Comparison of ENCODE assay signal across 1 cellular context in the genomic region with DNA sequence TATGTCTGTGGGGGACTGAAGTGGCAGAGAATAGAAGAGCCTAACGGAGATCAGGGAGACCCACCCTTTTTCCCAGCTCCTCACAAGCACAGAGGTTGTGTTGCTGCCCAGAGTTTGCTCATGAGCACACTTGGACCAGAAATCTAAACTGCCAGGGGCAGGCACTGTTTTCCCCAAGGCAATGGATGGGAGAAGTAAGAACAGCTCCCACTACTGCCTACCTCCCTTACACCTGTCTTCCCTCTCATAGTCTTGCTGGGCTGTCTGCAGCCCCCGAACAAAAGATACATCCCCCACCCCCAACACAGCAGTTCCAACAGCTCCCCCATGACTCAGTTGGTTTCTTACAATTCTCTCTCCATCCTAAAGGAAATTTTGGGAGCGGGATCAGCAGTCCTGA.
TF ChIP-seq lines count a peak whose summit lies in the region.

No MANE protein-coding gene starts in this region.

TF ChIP-seq in GM23338, 12 proteins besides CTCF, POLR2A, EP300 and RAD21 (continued from another document):
- TF ChIP-seq, protein P1, sequence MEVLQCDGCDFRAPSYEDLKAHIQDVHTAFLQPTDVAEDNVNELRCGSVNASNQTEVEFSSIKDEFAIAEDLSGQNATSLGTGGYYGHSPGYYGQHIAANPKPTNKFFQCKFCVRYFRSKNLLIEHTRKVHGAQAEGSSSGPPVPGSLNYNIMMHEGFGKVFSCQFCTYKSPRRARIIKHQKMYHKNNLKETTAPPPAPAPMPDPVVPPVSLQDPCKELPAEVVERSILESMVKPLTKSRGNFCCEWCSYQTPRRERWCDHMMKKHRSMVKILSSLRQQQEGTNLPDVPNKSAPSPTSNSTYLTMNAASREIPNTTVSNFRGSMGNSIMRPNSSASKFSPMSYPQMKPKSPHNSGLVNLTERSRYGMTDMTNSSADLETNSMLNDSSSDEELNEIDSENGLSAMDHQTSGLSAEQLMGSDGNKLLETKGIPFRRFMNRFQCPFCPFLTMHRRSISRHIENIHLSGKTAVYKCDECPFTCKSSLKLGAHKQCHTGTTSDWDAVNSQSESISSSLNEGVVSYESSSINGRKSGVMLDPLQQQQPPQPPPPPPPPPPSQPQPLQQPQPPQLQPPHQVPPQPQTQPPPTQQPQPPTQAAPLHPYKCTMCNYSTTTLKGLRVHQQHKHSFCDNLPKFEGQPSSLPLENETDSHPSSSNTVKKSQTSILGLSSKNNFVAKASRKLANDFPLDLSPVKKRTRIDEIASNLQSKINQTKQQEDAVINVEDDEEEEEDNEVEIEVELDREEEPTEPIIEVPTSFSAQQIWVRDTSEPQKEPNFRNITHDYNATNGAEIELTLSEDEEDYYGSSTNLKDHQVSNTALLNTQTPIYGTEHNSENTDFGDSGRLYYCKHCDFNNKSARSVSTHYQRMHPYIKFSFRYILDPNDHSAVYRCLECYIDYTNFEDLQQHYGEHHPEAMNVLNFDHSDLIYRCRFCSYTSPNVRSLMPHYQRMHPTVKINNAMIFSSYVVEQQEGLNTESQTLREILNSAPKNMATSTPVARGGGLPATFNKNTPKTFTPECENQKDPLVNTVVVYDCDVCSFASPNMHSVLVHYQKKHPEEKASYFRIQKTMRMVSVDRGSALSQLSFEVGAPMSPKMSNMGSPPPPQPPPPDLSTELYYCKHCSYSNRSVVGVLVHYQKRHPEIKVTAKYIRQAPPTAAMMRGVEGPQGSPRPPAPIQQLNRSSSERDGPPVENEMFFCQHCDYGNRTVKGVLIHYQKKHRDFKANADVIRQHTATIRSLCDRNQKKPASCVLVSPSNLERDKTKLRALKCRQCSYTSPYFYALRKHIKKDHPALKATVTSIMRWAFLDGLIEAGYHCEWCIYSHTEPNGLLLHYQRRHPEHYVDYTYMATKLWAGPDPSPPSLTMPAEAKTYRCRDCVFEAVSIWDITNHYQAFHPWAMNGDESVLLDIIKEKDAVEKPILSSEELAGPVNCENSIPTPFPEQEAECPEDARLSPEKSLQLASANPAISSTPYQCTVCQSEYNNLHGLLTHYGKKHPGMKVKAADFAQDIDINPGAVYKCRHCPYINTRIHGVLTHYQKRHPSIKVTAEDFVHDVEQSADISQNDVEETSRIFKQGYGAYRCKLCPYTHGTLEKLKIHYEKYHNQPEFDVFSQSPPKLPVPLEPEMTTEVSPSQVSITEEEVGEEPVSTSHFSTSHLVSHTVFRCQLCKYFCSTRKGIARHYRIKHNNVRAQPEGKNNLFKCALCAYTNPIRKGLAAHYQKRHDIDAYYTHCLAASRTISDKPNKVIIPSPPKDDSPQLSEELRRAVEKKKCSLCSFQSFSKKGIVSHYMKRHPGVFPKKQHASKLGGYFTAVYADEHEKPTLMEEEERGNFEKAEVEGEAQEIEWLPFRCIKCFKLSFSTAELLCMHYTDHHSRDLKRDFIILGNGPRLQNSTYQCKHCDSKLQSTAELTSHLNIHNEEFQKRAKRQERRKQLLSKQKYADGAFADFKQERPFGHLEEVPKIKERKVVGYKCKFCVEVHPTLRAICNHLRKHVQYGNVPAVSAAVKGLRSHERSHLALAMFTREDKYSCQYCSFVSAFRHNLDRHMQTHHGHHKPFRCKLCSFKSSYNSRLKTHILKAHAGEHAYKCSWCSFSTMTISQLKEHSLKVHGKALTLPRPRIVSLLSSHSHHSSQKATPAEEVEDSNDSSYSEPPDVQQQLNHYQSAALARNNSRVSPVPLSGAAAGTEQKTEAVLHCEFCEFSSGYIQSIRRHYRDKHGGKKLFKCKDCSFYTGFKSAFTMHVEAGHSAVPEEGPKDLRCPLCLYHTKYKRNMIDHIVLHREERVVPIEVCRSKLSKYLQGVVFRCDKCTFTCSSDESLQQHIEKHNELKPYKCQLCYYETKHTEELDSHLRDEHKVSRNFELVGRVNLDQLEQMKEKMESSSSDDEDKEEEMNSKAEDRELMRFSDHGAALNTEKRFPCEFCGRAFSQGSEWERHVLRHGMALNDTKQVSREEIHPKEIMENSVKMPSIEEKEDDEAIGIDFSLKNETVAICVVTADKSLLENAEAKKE (CRISPR knock-in tag; IDR thresholded peaks at IDR 0.05), result no peak
- no peak for TF ChIP-seq ZNF114 (CRISPR knock-in tag; IDR thresholded peaks at IDR 0.05)
- no peak for TF ChIP-seq JUNB (IDR thresholded peaks at IDR 0.05; ENCODE audit: unreplicated experiment)
